Comparison of ENCODE assay signal across 1 cellular context in the genomic region with DNA sequence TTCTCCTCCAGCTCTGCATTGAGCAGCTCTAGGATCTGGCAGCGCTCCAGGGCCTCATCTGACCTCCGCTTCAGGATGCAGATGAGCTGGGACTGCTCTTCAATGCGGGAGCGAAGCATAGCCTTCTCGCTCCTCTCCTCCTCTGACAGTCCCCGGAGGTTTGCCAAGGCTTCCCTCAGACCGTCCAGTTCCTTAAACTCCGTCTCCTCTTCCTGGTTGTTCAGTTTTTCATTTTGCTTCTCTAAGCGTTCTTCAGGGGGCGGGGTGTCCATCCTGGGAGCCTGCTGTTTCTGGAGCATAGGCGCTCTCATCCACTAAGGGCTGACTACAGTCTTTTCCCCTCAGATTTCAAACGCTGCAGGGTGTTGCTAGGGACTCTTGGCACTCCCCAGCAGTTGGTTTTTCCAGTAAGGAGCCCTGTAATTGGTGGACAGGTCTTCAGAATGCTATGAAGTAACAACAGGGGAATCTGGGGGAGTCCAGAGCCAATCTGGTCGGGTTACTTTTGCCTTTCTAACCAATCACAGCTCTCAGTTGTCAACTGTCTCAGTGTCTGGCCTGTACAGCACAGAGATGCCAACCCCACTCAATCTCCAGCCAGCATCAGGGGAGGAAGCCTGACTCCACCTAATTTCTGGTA.
TF ChIP-seq lines count a peak whose summit lies in the region.

TSS of gene CCDC89 (minus strand) at position 376 of the 640 bp plus-strand sequence. CDS start at position 311, 65 bp downstream.

TF ChIP-seq in HCT116, 20 proteins besides CTCF, POLR2A, EP300 and RAD21 (continued from another document):
- TF ChIP-seq FOSL1 (IDR thresholded peaks at IDR 0.05; ENCODE audit: low read depth) (no peak), ZNF274 (IDR thresholded peaks at IDR 0.05; ENCODE audit: low read depth, low read length) (no peak)
